In genomic region chr1:96707023-96707422, GRCh38 we compare ENCODE assay signal across 27 cellular contexts.
"Had no signal": no experiment of that assay in that cellular context is flagged by ENCODE, and none has a peak within 500 bp of the region (broad histone marks: within the 10 kb centered on the region; RNA-seq: fewer than 3 reads in every experiment).

No MANE protein-coding gene starts in this region.

- H3K9ac ChIP-seq: neural progenitor cell had no signal

- H3K4me1 ChIP-seq: lower lobe of right lung, right atrium auricular region, stomach, testis, thyroid gland, transverse colon, upper lobe of left lung, vagina had no signal

- H3K4me2 ChIP-seq: neural progenitor cell had no signal

- H3K9me3 ChIP-seq: left lung, lower lobe of right lung, neutrophil, right atrium auricular region, stomach, testis, thyroid gland, transverse colon, upper lobe of left lung, vagina had no signal

- H2AFZ ChIP-seq: neural progenitor cell had no signal

- FAIRE-seq: keratinocyte had no signal

- H3K4me3 ChIP-seq: left lung, lower lobe of right lung, neural progenitor cell, right atrium auricular region, skin epidermis, stomach, testis, thyroid gland, transverse colon, upper lobe of left lung, vagina had no signal

- DNase-seq: hippocampal formation; left colon; left lung; lower lobe of right lung; mammary epithelial cell; mesenchymal stem cell; naive thymus-derived CD8-positive, alpha-beta T cell; nephron progenitor cell; occipital lobe; stimulated activated CD4-positive, alpha-beta T cell treated with anti-CD3 and anti-CD28 coated beads, Interleukin-12 subunit alpha, Interleukin-12 subunit beta, amount 100 ng/mL, for 4 hours; stimulated activated CD4-positive, alpha-beta T cell treated with anti-CD3 and anti-CD28 coated beads, Interleukin-15, amount 100 ng/mL, for 24 hours; stimulated activated CD4-positive, alpha-beta T cell treated with anti-CD3 and anti-CD28 coated beads, Interleukin-2, amount 100 ng/mL, for 24 hours; stimulated activated CD4-positive, alpha-beta T cell treated with anti-CD3 and anti-CD28 coated beads, Interleukin-4, amount 100 ng/mL, for 1 hour; stimulated activated naive B cell treated with anti-CD40 and anti-IgM and Interleukin-4, amounts not matched to agents 10 μg/mL and 1 μg/mL and 100 μg/mL, for 72 hours; stimulated activated naive CD8-positive, alpha-beta T cell treated with anti-CD3 and anti-CD28 coated beads, Interleukin-15, Interleukin-2, amounts not matched to agents 100 U/mL and 50 U/mL, for 24 hours; stomach; testis; thyroid gland; transverse colon; upper lobe of left lung had no signal

- ATAC-seq: left colon; left lung; lower lobe of right lung; naive thymus-derived CD8-positive, alpha-beta T cell; sciatic nerve; stimulated activated naive B cell treated with anti-CD40 and anti-IgM and Interleukin-4, amounts not matched to agents 10 μg/mL and 1 μg/mL and 100 μg/mL, for 72 hours; stimulated activated naive CD8-positive, alpha-beta T cell treated with anti-CD3 and anti-CD28 coated beads, Interleukin-15, Interleukin-2, amounts not matched to agents 100 U/mL and 50 U/mL, for 24 hours had no signal

- H3K36me3 ChIP-seq: left lung, lower lobe of right lung, neural progenitor cell, neutrophil, right atrium auricular region, stomach, thyroid gland, transverse colon, upper lobe of left lung, vagina had no signal

- H3K27me3 ChIP-seq: left lung, neural progenitor cell, neutrophil, right atrium auricular region, stomach, testis, thyroid gland, transverse colon, upper lobe of left lung, vagina had no signal

- H3K27ac ChIP-seq: left lung, lower lobe of right lung, neural progenitor cell, neutrophil, right atrium auricular region, skin epidermis, stomach, testis, thyroid gland, transverse colon, upper lobe of left lung, vagina had no signal
